17 cellular contexts compared by ENCODE assay signal in the genomic region with DNA sequence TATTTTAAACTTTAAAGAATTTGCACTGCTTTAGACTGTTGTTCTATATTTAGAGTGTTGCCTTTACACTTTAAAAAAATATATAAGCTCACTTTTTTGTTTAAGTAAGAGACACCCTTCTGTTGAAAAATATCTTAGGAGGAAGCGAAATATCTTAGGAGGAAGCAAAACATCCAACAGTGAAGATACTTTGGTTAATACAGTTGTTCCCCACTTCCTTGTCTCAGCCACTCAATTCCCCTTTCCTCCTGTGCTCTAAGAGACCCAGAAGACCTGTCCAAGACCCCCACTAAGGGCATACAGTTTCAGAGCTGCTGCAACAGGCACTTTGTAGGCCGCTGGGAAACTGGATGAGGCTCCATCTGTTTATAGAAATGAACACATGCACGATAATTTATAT. TPM values are rescaled to one million over a fixed set of nuclear protein-coding genes. Genes with fewer than 3 reads are reported as not detected.
A peak's percentile ranks its signal among the peaks of the same experiment; 100 is the strongest.
DNase-seq lines count a peak whose midpoint lies in the region; ATAC-seq and TF ChIP-seq lines count a peak whose summit lies in the region.
"Had no signal": no experiment of that assay in that cellular context is flagged by ENCODE, and none has a peak within 500 bp of the region (broad histone marks: within the 10 kb centered on the region; RNA-seq: fewer than 3 reads in every experiment).

No MANE protein-coding gene starts in this region.

- no peak for TF ChIP-seq CTCF in activated B cell treated with CpG ODN at 0.5 μM for 24 hours (IDR thresholded peaks at IDR 0.05)

- H3K4me2 ChIP-seq in Karpas-422 (ENCODE audit: low read depth, low read length, poor library complexity, severe bottlenecking), result peak overlapping the region; percentile 6

- ATAC-seq in activated B cell treated with CpG ODN at 0.5 μM for 24 hours (ENCODE audit: low read depth), result peak; percentile 28
- ATAC-seq in stimulated activated naive CD8-positive, alpha-beta T cell treated with anti-CD3 and anti-CD28 coated beads, Interleukin-15, Interleukin-2, amounts not matched to agents 100 U/mL and 50 U/mL, for 24 hours, result no peak
- ATAC-seq: T-cell had no signal

- no peak overlapping the region for H3K27ac ChIP-seq in Karpas-422 (ENCODE audit: low read length)
- H3K27ac ChIP-seq: GM23248, suprapubic skin had no signal

- H3K4me3 Mint-ChIP-seq in activated CD4-positive, alpha-beta T cell treated with anti-CD3 and anti-CD28 coated beads, Interleukin-2, amount 10 ng/mL, durations not matched to agents 24 days and 14 days, result no peak overlapping the region
- H3K4me3 Mint-ChIP-seq in activated B cell treated with CpG ODN at 0.5 μM for 24 hours, result no peak overlapping the region
- H3K4me3 Mint-ChIP-seq: activated naive CD8-positive, alpha-beta T cell treated with anti-CD3 and anti-CD28 coated beads for 36 hours; T-cell had no signal

- H3K27ac Mint-ChIP-seq in activated CD4-positive, alpha-beta T cell treated with anti-CD3 and anti-CD28 coated beads, Interleukin-2, amount 10 ng/mL, durations not matched to agents 24 days and 14 days, result no peak overlapping the region
- peak overlapping the region; percentile 82 for H3K27ac Mint-ChIP-seq in activated B cell treated with CpG ODN at 0.5 μM for 24 hours
- H3K27ac Mint-ChIP-seq: activated naive CD8-positive, alpha-beta T cell treated with anti-CD3 and anti-CD28 coated beads for 36 hours; progenitor cell of endocrine pancreas; T-cell had no signal

- CTCF ChIA-PET in activated B cell treated with CpG ODN at 0.5 μM for 24 hours (lab: Charles Lee), result interaction anchor here (1.1 to 4.2 kb wide), 4 partner anchors 11 to 457 kb away, joined by 5 to 20 read pairs (median 10); no protein-coding TSS in a partner anchor

- no peaks in the 10 kb centered on the region for H4K20me1 ChIP-seq in Karpas-422 (ENCODE audit: insufficient read depth, low read depth, low read length)

- POLR2A ChIA-PET in activated B cell treated with CpG ODN at 0.5 μM for 24 hours (lab: Charles Lee), result interaction anchor here (0.6 kb wide), 1 partner anchor 536 kb away, joined by 5 read pairs; no protein-coding TSS in a partner anchor

- peaks cover 16% of the 10 kb centered on the region for H3K4me1 ChIP-seq in Karpas-422 (ENCODE audit: low read length)

- H3K27me3 ChIP-seq in Karpas-422 (ENCODE audit: low read length), result no peaks in the 10 kb centered on the region
- H3K27me3 ChIP-seq: Peyer's patch, suprapubic skin had no signal

- H3K36me3 Mint-ChIP-seq in activated CD4-positive, alpha-beta T cell treated with anti-CD3 and anti-CD28 coated beads, Interleukin-2, amount 10 ng/mL, durations not matched to agents 24 days and 14 days (ENCODE audit: low read depth), result peaks cover 4% of the 10 kb centered on the region
- peaks cover 19% of the 10 kb centered on the region for H3K36me3 Mint-ChIP-seq in activated B cell treated with CpG ODN at 0.5 μM for 24 hours (ENCODE audit: low read depth)

- H3K79me2 ChIP-seq in Karpas-422 (ENCODE audit: low read length), result no peaks in the 10 kb centered on the region

- no peak overlapping the region for H3K4me3 ChIP-seq in Karpas-422 (ENCODE audit: low read length)
- H3K4me3 ChIP-seq: GM23248, Peyer's patch, suprapubic skin had no signal

- intact Hi-C loops in activated CD4-positive, alpha-beta T cell treated with anti-CD3 and anti-CD28 coated beads, Interleukin-2, amount 10 ng/mL, durations not matched to agents 24 days and 14 days (cut with micrococcal nuclease), result loop anchor here (1.0 kb wide), 1 partner anchor 12 kb away; no protein-coding TSS in a partner anchor
- intact Hi-C loops in activated B cell treated with CpG ODN at 0.5 μM for 24 hours (cut with micrococcal nuclease), result loop anchor here (1.0 to 10.0 kb wide), 2 partner anchors 12 to 1451 kb away; partner anchors contain the start of gene ZCCHC2

- no peaks in the 10 kb centered on the region for H3K27me3 Mint-ChIP-seq in activated CD4-positive, alpha-beta T cell treated with anti-CD3 and anti-CD28 coated beads, Interleukin-2, amount 10 ng/mL, durations not matched to agents 24 days and 14 days
- no peaks in the 10 kb centered on the region for H3K27me3 Mint-ChIP-seq in activated B cell treated with CpG ODN at 0.5 μM for 24 hours
- H3K27me3 Mint-ChIP-seq: activated naive CD8-positive, alpha-beta T cell treated with anti-CD3 and anti-CD28 coated beads for 36 hours; T-cell had no signal

- no peak overlapping the region for H2AFZ ChIP-seq in Karpas-422 (ENCODE audit: low read length)

- H3K9me3 ChIP-seq in Karpas-422 (ENCODE audit: low read length), result no peaks in the 10 kb centered on the region
- H3K9me3 ChIP-seq: Peyer's patch, suprapubic skin had no signal

- peaks cover 35% of the 10 kb centered on the region for H3K4me1 Mint-ChIP-seq in activated CD4-positive, alpha-beta T cell treated with anti-CD3 and anti-CD28 coated beads, Interleukin-2, amount 10 ng/mL, durations not matched to agents 24 days and 14 days
- H3K4me1 Mint-ChIP-seq in activated B cell treated with CpG ODN at 0.5 μM for 24 hours, result peaks cover 59% of the 10 kb centered on the region

- peak; percentile 29 for DNase-seq in activated CD4-positive, alpha-beta T cell treated with anti-CD3 and anti-CD28 coated beads, Interleukin-2, amount 10 ng/mL, durations not matched to agents 24 days and 14 days
- DNase-seq in activated CD4-positive, alpha-beta T cell treated with anti-CD3 and anti-CD28 coated beads for 1 hour, result no peak
- no peak for DNase-seq in Karpas-422
- no peak for DNase-seq in activated B cell treated with CpG ODN at 0.5 μM for 24 hours
- DNase-seq in superior temporal gyrus (ENCODE audit: extremely low spot score), result peak; percentile 44
- DNase-seq in activated CD4-positive, alpha-beta T cell treated with anti-CD3 and anti-CD28 coated beads for 48 hours, result no peak
- DNase-seq in stimulated activated naive CD8-positive, alpha-beta T cell treated with anti-CD3 and anti-CD28 coated beads, Interleukin-15, Interleukin-2, amounts not matched to agents 100 U/mL and 50 U/mL, for 24 hours, result no peak
- no peak for DNase-seq in activated CD4-positive, alpha-beta T cell treated with anti-CD3 and anti-CD28 coated beads, Interleukin-2, amount 50 U/mL, for 4 hours
- DNase-seq: activated naive CD8-positive, alpha-beta T cell treated with anti-CD3 and anti-CD28 coated beads for 36 hours; effector CD8-positive, alpha-beta T cell; NCI-H510A treated with DMSO at 0.1 percent for 48 hours had no signal

- H3K9ac ChIP-seq in Karpas-422 (ENCODE audit: low read length), result no peak overlapping the region

- no peaks in the 10 kb centered on the region for H3K36me3 ChIP-seq in Karpas-422 (ENCODE audit: insufficient read depth, low read length)
- H3K36me3 ChIP-seq: suprapubic skin had no signal

- H3K9me2 ChIP-seq in Karpas-422 (replicated peaks; ENCODE audit: insufficient read depth, low read length), result no peaks in the 10 kb centered on the region

- no peaks in the 10 kb centered on the region for H3K9me3 Mint-ChIP-seq in activated CD4-positive, alpha-beta T cell treated with anti-CD3 and anti-CD28 coated beads, Interleukin-2, amount 10 ng/mL, durations not matched to agents 24 days and 14 days
- no peaks in the 10 kb centered on the region for H3K9me3 Mint-ChIP-seq in activated B cell treated with CpG ODN at 0.5 μM for 24 hours
- H3K9me3 Mint-ChIP-seq: activated naive CD8-positive, alpha-beta T cell treated with anti-CD3 and anti-CD28 coated beads for 36 hours; T-cell had no signal

RNA-seq across cellular contexts. Expression of gene SERPINB8, which starts 5.8 kb away (rescaled TPM):
- total RNA-seq in activated CD4-positive, alpha-beta T cell treated with anti-CD3 and anti-CD28 coated beads, Interleukin-2, amount 10 ng/mL, durations not matched to agents 24 days and 14 days, result 22.0 and 25.5 TPM in 2 replicates
- total RNA-seq in Karpas-422 (2014; rRNA removed; shearing (Covaris generic); ENCODE audit: low replicate concordance), result 4.0 and 4.1 TPM in 2 replicates
- 20.9 and 29.5 TPM in 2 replicates for total RNA-seq in activated B cell treated with CpG ODN at 0.5 μM for 24 hours

RNA-seq across cellular contexts. Expression of gene HMSD, which starts 26.5 kb away (rescaled TPM):
- total RNA-seq in activated CD4-positive, alpha-beta T cell treated with anti-CD3 and anti-CD28 coated beads, Interleukin-2, amount 10 ng/mL, durations not matched to agents 24 days and 14 days, result 16.8 and 25.0 TPM in 2 replicates
- not detected in 2 replicates for total RNA-seq in Karpas-422 (2014; rRNA removed; shearing (Covaris generic); ENCODE audit: low replicate concordance)
- total RNA-seq in activated B cell treated with CpG ODN at 0.5 μM for 24 hours, result 0.11 and 1.2 TPM in 2 replicates
- total RNA-seq: GM23248, kidney epithelial cell, Peyer's patch, suprapubic skin had no signal

Comparison
In these comparisons a context has a peak if more than half of its experiments do, and no peak if none do; other contexts are left out.
1. DNase-seq: peak in activated CD4-positive, alpha-beta T cell treated with anti-CD3 and anti-CD28 coated beads, Interleukin-2, amount 10 ng/mL, durations not matched to agents 24 days and 14 days (single experiment) and superior temporal gyrus (single experiment); none in activated CD4-positive, alpha-beta T cell treated with anti-CD3 and anti-CD28 coated beads for 1 hour (single experiment), Karpas-422 (single experiment), activated B cell treated with CpG ODN at 0.5 μM for 24 hours (single experiment), activated CD4-positive, alpha-beta T cell treated with anti-CD3 and anti-CD28 coated beads for 48 hours (single experiment), stimulated activated naive CD8-positive, alpha-beta T cell treated with anti-CD3 and anti-CD28 coated beads, Interleukin-15, Interleukin-2, amounts not matched to agents 100 U/mL and 50 U/mL, for 24 hours (single experiment) and activated CD4-positive, alpha-beta T cell treated with anti-CD3 and anti-CD28 coated beads, Interleukin-2, amount 50 U/mL, for 4 hours (0 of 2).